In the genomic region with DNA sequence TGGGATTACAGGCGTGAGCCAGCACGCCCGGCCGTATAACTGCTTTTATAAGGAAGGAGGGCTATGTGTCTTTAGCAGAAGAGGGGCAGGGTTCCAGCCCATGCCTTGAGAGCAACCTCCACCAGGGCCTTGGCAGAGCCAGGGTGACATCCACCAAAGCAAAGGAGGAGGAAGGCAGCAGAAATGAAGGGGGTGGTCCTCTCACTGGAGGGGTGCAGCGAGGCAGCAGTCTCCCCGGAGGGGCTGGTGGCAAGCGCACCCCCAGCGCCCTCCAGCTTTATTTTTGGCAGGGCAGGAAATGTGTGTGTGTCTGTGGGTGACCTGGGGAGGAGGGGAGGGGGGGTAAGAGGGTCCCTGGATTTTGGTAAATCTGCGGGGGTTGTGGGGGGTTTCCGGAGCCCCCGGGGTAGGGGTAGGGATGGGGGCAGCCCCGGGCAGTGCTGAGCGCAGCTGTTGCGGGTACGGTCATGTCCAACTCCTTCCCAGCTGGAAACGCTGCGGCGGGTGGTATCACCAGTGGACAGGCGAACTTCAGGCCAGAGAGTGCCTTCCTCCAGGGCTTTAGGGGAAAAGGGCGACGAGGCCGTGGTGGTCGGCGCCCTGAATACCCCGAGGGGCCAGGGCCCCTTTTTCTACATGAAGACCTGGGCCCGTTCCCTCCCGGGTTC, we compare ENCODE assay signal across 8 cellular contexts. TPM values are rescaled to one million over a fixed set of nuclear protein-coding genes. Genes with fewer than 3 reads are reported as not detected.
A peak's percentile ranks its signal among the peaks of the same experiment; 100 is the strongest.
DNase-seq lines count a peak whose midpoint lies in the region; ATAC-seq and TF ChIP-seq lines count a peak whose summit lies in the region.

No MANE protein-coding gene starts in this region.

- peaks cover 18% of the 10 kb centered on the region for H3K4me1 ChIP-seq in CD8-positive, alpha-beta T cell (ENCODE audit: insufficient read depth, low read length)
- no peaks in the 10 kb centered on the region for H3K4me1 ChIP-seq in osteoblast (ENCODE audit: insufficient read depth, low read length)
- H3K4me1 ChIP-seq in PC-9 (replicated peaks; ENCODE audit: insufficient read depth): no peaks in the 10 kb centered on the region

- H3K27me3 Mint-ChIP-seq in CD8-positive, alpha-beta T cell (ENCODE audit: low read depth): no peaks in the 10 kb centered on the region

- H4K20me1 ChIP-seq in osteoblast (ENCODE audit: insufficient read depth, low read length) (no peaks in the 10 kb centered on the region), PC-9 (ENCODE audit: insufficient read depth) (no peaks in the 10 kb centered on the region)

- TF ChIP-seq CTCF in CD8-positive, alpha-beta T cell (IDR thresholded peaks at IDR 0.05): no peak
- TF ChIP-seq CTCF in NB4 (IDR thresholded peaks at IDR 0.05; ENCODE audit: low read depth, low read length) (no peak), coronary artery (IDR thresholded peaks at IDR 0.05) (no peak), osteoblast (IDR thresholded peaks at IDR 0.05; ENCODE audit: extremely low read depth, low read depth, low read length) (no peak), PC-9 (conservative IDR thresholded peaks at IDR 0.05) (no peak)

- H3K4me3 Mint-ChIP-seq in CD8-positive, alpha-beta T cell: peak overlapping the region; percentile 87

- no peaks in the 10 kb centered on the region for H3K9me3 ChIP-seq in CD8-positive, alpha-beta T cell (ENCODE audit: low read length)
- H3K9me3 ChIP-seq in osteoblast (ENCODE audit: low read depth, low read length): no peaks in the 10 kb centered on the region
- H3K9me3 ChIP-seq in PC-9 (ENCODE audit: insufficient read depth, low read depth): no peaks in the 10 kb centered on the region

- H3K36me3 ChIP-seq in CD8-positive, alpha-beta T cell (ENCODE audit: insufficient read depth, low read length): no peaks in the 10 kb centered on the region
- H3K36me3 ChIP-seq in osteoblast (ENCODE audit: insufficient read depth, low read length) (no peaks in the 10 kb centered on the region), PC-9 (ENCODE audit: low read depth) (no peaks in the 10 kb centered on the region)

- H3K36me3 Mint-ChIP-seq in CD8-positive, alpha-beta T cell: no peaks in the 10 kb centered on the region

- peak; percentile 22 for ATAC-seq in CD8-positive, alpha-beta T cell
- no peak for ATAC-seq in HG02588 (IDR thresholded peaks at IDR 0.05; ENCODE audit: unreplicated experiment)

- no peak overlapping the region for H2AFZ ChIP-seq in osteoblast (ENCODE audit: low read length)
- H2AFZ ChIP-seq in PC-9: no peak overlapping the region

- peak in 3 of 7 experiments; percentile 1 to 59 (median 30) for DNase-seq in CD8-positive, alpha-beta T cell
- peak; percentile 76 for DNase-seq in NB4 (ENCODE audit: low read depth)
- no peak for DNase-seq in coronary artery (ENCODE audit: low spot score)
- DNase-seq in osteoblast (ENCODE audit: insufficient read length, low spot score, missing footprints): peak; percentile 37
- DNase-seq in NCI-H187 (lab: John Stamatoyannopoulos, UW): no peak
- no peak for DNase-seq in PC-9
- no peak for DNase-seq in ureter (ENCODE audit: low spot score)

- peak overlapping the region; percentile 96 for H3K27ac Mint-ChIP-seq in CD8-positive, alpha-beta T cell

- no peaks in the 10 kb centered on the region for H3F3A ChIP-seq in PC-9 (ENCODE audit: insufficient read depth, low read depth)

- TF ChIP-seq POLR2A in NB4 (IDR thresholded peaks at IDR 0.05; ENCODE audit: extremely low read depth, insufficient read length): no peak

- peak overlapping the region; percentile 65 for H3K4me3 ChIP-seq in CD8-positive, alpha-beta T cell (ENCODE audit: low read depth, low read length)
- H3K4me3 ChIP-seq in NB4 (ENCODE audit: low read depth, low read length) (peak overlapping the region; percentile 50), coronary artery (peak overlapping the region; percentile 28), osteoblast (ENCODE audit: insufficient read depth, low read length) (no peak overlapping the region), PC-9 (no peak overlapping the region)

- peaks cover 32% of the 10 kb centered on the region for H3K4me1 Mint-ChIP-seq in CD8-positive, alpha-beta T cell (ENCODE audit: low read depth)

- H3K27ac ChIP-seq in CD8-positive, alpha-beta T cell (ENCODE audit: low read depth, low read length): peak overlapping the region; percentile 71
- H3K27ac ChIP-seq in coronary artery: peak overlapping the region; percentile 30 to 79
- H3K27ac ChIP-seq in osteoblast (ENCODE audit: low read depth, low read length): no peak overlapping the region
- H3K27ac ChIP-seq in PC-9: no peak overlapping the region

- H3K9me3 Mint-ChIP-seq in CD8-positive, alpha-beta T cell: no peaks in the 10 kb centered on the region

- CTCF ChIA-PET in CD8-positive, alpha-beta T cell (lab: Charles Lee): interaction anchor here (1.8 kb wide), 1 partner anchor 155 kb away, joined by 7 read pairs; no protein-coding TSS in a partner anchor
- CTCF ChIA-PET in PC-9 (lab: Charles Lee): no interaction called here

- no peak overlapping the region for H3K4me2 ChIP-seq in osteoblast (ENCODE audit: insufficient read depth, low read length)
- no peak overlapping the region for H3K4me2 ChIP-seq in PC-9

- POLR2A ChIA-PET in CD8-positive, alpha-beta T cell (lab: Charles Lee): interaction anchor here (0.6 to 2.0 kb wide), 6 partner anchors 9 to 354 kb away, joined by 3 to 9 read pairs (median 4); no protein-coding TSS in a partner anchor
- POLR2A ChIA-PET in PC-9 (lab: Charles Lee; ENCODE audit: unreplicated experiment): no interaction called here

- intact Hi-C loops in CD8-positive, alpha-beta T cell (cut with DNase I, micrococcal nuclease): loop anchor here (5.0 to 10.0 kb wide), 2 partner anchors 91 to 94 kb away; a partner anchor contains a TSS
- intact Hi-C loops in PC-9 (cut with micrococcal nuclease; ENCODE audit: unreplicated experiment): no loop called here

- no peaks in the 10 kb centered on the region for H3K9me2 ChIP-seq in PC-9 (ENCODE audit: insufficient read depth)

- no peaks in the 10 kb centered on the region for H3K27me3 ChIP-seq in CD8-positive, alpha-beta T cell (ENCODE audit: insufficient read depth, low read length)
- H3K27me3 ChIP-seq in osteoblast (ENCODE audit: insufficient read depth, low read length): peaks cover 18% of the 10 kb centered on the region
- no peaks in the 10 kb centered on the region for H3K27me3 ChIP-seq in PC-9 (ENCODE audit: insufficient read depth, low read depth)

- H3K79me2 ChIP-seq in osteoblast (ENCODE audit: insufficient read depth, low read length) (no peaks in the 10 kb centered on the region), PC-9 (ENCODE audit: low read depth) (no peaks in the 10 kb centered on the region)

- no TSS peak for BruUV-seq in PC-9 (replicated peaks; lab: Mats Ljungman, UMichigan)

RNA-seq across cellular contexts. Expression of a gene that starts 55.0 kb away (rescaled TPM):
- 1,000 to 10,000 TPM; 1,826 to 1,941 TPM for total RNA-seq in CD8-positive, alpha-beta T cell
- 42.3 and 63.6 TPM in 2 replicates for total RNA-seq in osteoblast
- total RNA-seq in PC-9 (2021): 84.6 and 154 TPM in 2 replicates
- total RNA-seq in ureter: 158 TPM

Comparison
In these comparisons a context has a peak if more than half of its experiments do, and no peak if none do; other contexts are left out.
1. DNase-seq: peak in NB4 (single experiment) and osteoblast (single experiment); none in coronary artery (single experiment), NCI-H187 (0 of 2), PC-9 (0 of 2) and ureter (single experiment).
2. H3K27ac ChIP-seq: peak in CD8-positive, alpha-beta T cell (single experiment) and coronary artery (2 of 2); none in osteoblast (single experiment) and PC-9 (single experiment).
3. H3K4me3 ChIP-seq: peak in CD8-positive, alpha-beta T cell (single experiment), NB4 (single experiment) and coronary artery (single experiment); none in osteoblast (single experiment) and PC-9 (single experiment).
4. RNA of a gene that starts 55.0 kb away (total RNA-seq): 1,826 to 1,941 TPM in CD8-positive, alpha-beta T cell; 158 TPM in ureter (single experiment), 84.6 to 154 TPM in PC-9 and 42.3 to 63.6 TPM in osteoblast; every median in the first group is over 10 times any median in the second.